9 cellular contexts compared by ENCODE assay signal in genomic region chr6:37059344-37060194, GRCh38. TPM values are rescaled to one million over a fixed set of nuclear protein-coding genes. Genes with fewer than 3 reads are reported as not detected.
DNase-seq lines count a peak whose midpoint lies in the region; ATAC-seq and TF ChIP-seq lines count a peak whose summit lies in the region.
"Had no signal": no experiment of that assay in that cellular context is flagged by ENCODE, and none has a peak within 500 bp of the region (broad histone marks: within the 10 kb centered on the region; RNA-seq: fewer than 3 reads in every experiment).

No MANE protein-coding gene starts in this region.

- H3K27me3 ChIP-seq in ectodermal cell (ENCODE audit: control insufficient read depth, insufficient read depth, low read length, poor library complexity, severe bottlenecking), result no peaks in the 10 kb centered on the region
- no peaks in the 10 kb centered on the region for H3K27me3 ChIP-seq in lung (ENCODE audit: control insufficient read depth, insufficient read depth)
- H3K27me3 ChIP-seq in upper lobe of right lung, result no peaks in the 10 kb centered on the region

- H3K4me1 ChIP-seq in ectodermal cell (ENCODE audit: control insufficient read depth, insufficient read depth, low read length) (peaks cover 15% of the 10 kb centered on the region), lung (ENCODE audit: control insufficient read depth in 2 of 2, insufficient read depth in 2 of 2, low read length in 2 of 2) (peaks cover 0 to 9% of the 10 kb centered on the region in 2 donors), upper lobe of right lung (peaks cover 11% of the 10 kb centered on the region)

- H3K4me3 ChIP-seq in ectodermal cell (ENCODE audit: insufficient read depth, low read depth, low read length) (no peak overlapping the region), lung (no peak overlapping the region), upper lobe of right lung (no peak overlapping the region)

- peak overlapping the region; percentile 84 for H3K27ac ChIP-seq in ectodermal cell (ENCODE audit: insufficient read depth, low read depth, low read length, poor library complexity, severe bottlenecking)
- peak overlapping the region; percentile 54 to 63 for H3K27ac ChIP-seq in lung (ENCODE audit: low read depth in 1 of 2, low read length in 1 of 2)
- H3K27ac ChIP-seq in upper lobe of right lung, result peak overlapping the region; percentile 33

- DNase-seq in NCI-H748 (lab: John Stamatoyannopoulos, UW; ENCODE audit: unreplicated experiment), result peak; percentile 35
- DNase-seq in NCI-H748 treated with DMSO at 0.1 percent for 48 hours (lab: John Stamatoyannopoulos, UW), result no peak
- DNase-seq in NOMO-1 treated with DMSO at 0.1 percent for 48 hours (lab: John Stamatoyannopoulos, UW; ENCODE audit: unreplicated experiment), result peak; percentile 50
- peak; percentile 56 for DNase-seq in lung (ENCODE audit: low spot score)
- DNase-seq in upper lobe of right lung, result peak; percentile 79
- DNase-seq: CD4-positive, CD25-positive, alpha-beta regulatory T cell had no signal

- intact Hi-C loops in upper lobe of right lung (cut with DNase I), result no loop called here

- ATAC-seq in lung (ENCODE audit: insufficient read depth, low FRiP score) (peak; percentile 78), upper lobe of right lung (peak; percentile 88), HG03097 (IDR thresholded peaks at IDR 0.05; ENCODE audit: low FRiP score, unreplicated experiment) (no peak), HG03039 (IDR thresholded peaks at IDR 0.05; ENCODE audit: unreplicated experiment) (no peak)

- H3K36me3 ChIP-seq in ectodermal cell (ENCODE audit: control insufficient read depth, insufficient read depth, low read length), result no peaks in the 10 kb centered on the region
- H3K36me3 ChIP-seq in lung (ENCODE audit: control insufficient read depth in 2 of 2, insufficient read depth in 2 of 2, low read length in 2 of 2), result no peaks in the 10 kb centered on the region
- no peaks in the 10 kb centered on the region for H3K36me3 ChIP-seq in upper lobe of right lung

- H3K9me3 ChIP-seq in ectodermal cell (ENCODE audit: control insufficient read depth, low read length), result no peaks in the 10 kb centered on the region
- H3K9me3 ChIP-seq in lung (ENCODE audit: control insufficient read depth in 2 of 2, insufficient read depth in 1 of 2, low read length in 1 of 2), result no peaks in the 10 kb centered on the region
- H3K9me3 ChIP-seq in upper lobe of right lung, result no peaks in the 10 kb centered on the region

- whole genome bisulfite sequencing in ectodermal cell, 2 experiments, result 12 to 14% methylated on average over 19 of the region's 19 CpGs
- WGBS in lung, 2 donors, result 55 to 76% methylated on average over 19 of the region's 19 CpGs

- TF ChIP-seq CTCF in lung (IDR thresholded peaks at IDR 0.05; ENCODE audit: control extremely low read depth, extremely low read depth) (no peak), upper lobe of right lung (IDR thresholded peaks at IDR 0.05) (peak; percentile 49)

RNA-seq across cellular contexts. Expression of gene FGD2, which starts 54.1 kb away (rescaled TPM):
- 0.15 TPM for polyA plus RNA-seq in ectodermal cell (2013, experiment 1 of 4)
- not detected for polyA plus RNA-seq in ectodermal cell (2013, experiment 2 of 4)
- polyA plus RNA-seq in ectodermal cell (2013, experiment 3 of 4), result not detected
- not detected for polyA plus RNA-seq in ectodermal cell (2013, experiment 4 of 4)
- total RNA-seq in lung (10 to 100 TPM; 24.2 to 76.7 TPM), upper lobe of right lung (56.9 TPM)
- polyA plus RNA-seq in lung, result 10 to 100 TPM; 20.4 to 55.9 TPM

Comparison
In these comparisons a context has a peak if more than half of its experiments do, and no peak if none do; other contexts are left out.
1. H3K27ac ChIP-seq: peak in every context shown above with its lines; median percentile 84 in ectodermal cell; 58 in lung; 33 in upper lobe of right lung.
2. ATAC-seq: peak in lung (single experiment) and upper lobe of right lung (single experiment); none in HG03097 (single experiment) and HG03039 (single experiment).